8 cellular contexts compared by ENCODE assay signal in genomic region chr16:53504665-53505064, GRCh38. TPM values are rescaled to one million over a fixed set of nuclear protein-coding genes. Genes with fewer than 3 reads are reported as not detected.
DNase-seq lines count a peak whose midpoint lies in the region; ATAC-seq, FAIRE-seq and TF ChIP-seq lines count a peak whose summit lies in the region.

No MANE protein-coding gene starts in this region.

- in situ Hi-C loops in brain microvascular endothelial cell (cut with HindIII; ENCODE audit: low pct_ligation_motif_present, low sequenced_read_pairs), result no loop called here

- ATAC-seq in left cardiac atrium (no peak), GM21825 (IDR thresholded peaks at IDR 0.05; ENCODE audit: unreplicated experiment) (no peak)

- WGBS in mesenchymal stem cell, result 87% methylated on average over 7 of the region's 7 CpGs

- no peaks in the 10 kb centered on the region for H3K9me3 ChIP-seq in cardiac muscle cell (ENCODE audit: low read depth)
- no peaks in the 10 kb centered on the region for H3K9me3 ChIP-seq in mesenchymal stem cell (ENCODE audit: control insufficient read depth, low read length)

- intact Hi-C loops in left cardiac atrium (cut with DNase I), result no loop called here

- no peak overlapping the region for H3K14ac ChIP-seq in mesenchymal stem cell (ENCODE audit: low read length in 2 of 2)

- H3K18ac ChIP-seq in mesenchymal stem cell (ENCODE audit: low read depth in 1 of 2, low read length in 2 of 2), result no peak overlapping the region

- H3K4me2 ChIP-seq in mesenchymal stem cell (ENCODE audit: low read length, poor library complexity, severe bottlenecking), result peak overlapping the region; percentile 66

- peak overlapping the region; percentile 99 for H4K8ac ChIP-seq in mesenchymal stem cell (ENCODE audit: low read length)

- TF ChIP-seq CTCF in cardiac muscle cell (IDR thresholded peaks at IDR 0.05; ENCODE audit: low read depth, low read length) (no peak), brain microvascular endothelial cell (IDR thresholded peaks at IDR 0.05; ENCODE audit: low read depth, low read length, missing control alignments) (no peak), D721Med (IDR thresholded peaks at IDR 0.05; ENCODE audit: insufficient read depth, missing control alignments) (no peak)

- H3K4me3 ChIP-seq in cardiac muscle cell, result no peak overlapping the region
- no peak overlapping the region for H3K4me3 ChIP-seq in brain microvascular endothelial cell (ENCODE audit: low read depth, low read length)
- H3K4me3 ChIP-seq in mesenchymal stem cell (ENCODE audit: insufficient read depth in 1 of 2, low read depth in 1 of 2, low read length in 2 of 2), result peak overlapping the region in 1 of 2 experiments; percentile 78

- H3K27me3 ChIP-seq in cardiac muscle cell (no peaks in the 10 kb centered on the region), brain microvascular endothelial cell (replicated peaks) (no peaks in the 10 kb centered on the region), mesenchymal stem cell (ENCODE audit: control insufficient read depth in 1 of 2, insufficient read depth in 1 of 2, low read length in 2 of 2) (no peaks in the 10 kb centered on the region)

- H3K36me3 ChIP-seq in cardiac muscle cell, result no peaks in the 10 kb centered on the region
- no peaks in the 10 kb centered on the region for H3K36me3 ChIP-seq in brain microvascular endothelial cell (replicated peaks)
- no peaks in the 10 kb centered on the region for H3K36me3 ChIP-seq in mesenchymal stem cell (ENCODE audit: control insufficient read depth in 1 of 2, insufficient read depth in 2 of 2, low read depth in 1 of 2, low read length in 2 of 2)

- H3K79me1 ChIP-seq in mesenchymal stem cell (replicated peaks; ENCODE audit: low read length, poor library complexity, severe bottlenecking), result peaks cover 17% of the 10 kb centered on the region

- no peak overlapping the region for H2BK15ac ChIP-seq in mesenchymal stem cell (ENCODE audit: low read depth, poor library complexity, severe bottlenecking)

- peak overlapping the region; percentile 35 to 59 for H3K4ac ChIP-seq in mesenchymal stem cell (ENCODE audit: low read depth in 1 of 2, low read length in 2 of 2)

- H2BK12ac ChIP-seq in mesenchymal stem cell (ENCODE audit: low read length in 2 of 2), result peak overlapping the region in 1 of 2 experiments; percentile 4

- no peak overlapping the region for H2BK5ac ChIP-seq in mesenchymal stem cell (ENCODE audit: low read depth, low read length, poor library complexity, severe bottlenecking)

- DNase-seq in cardiac muscle cell (ENCODE audit: low read depth in 1 of 2, low spot score in 1 of 2) (peak in 1 of 2 donors; percentile 83), left cardiac atrium (no peak), brain microvascular endothelial cell (peak; percentile 89), mesenchymal stem cell (peak; percentile 32), ureter (ENCODE audit: low spot score) (peak; percentile 42), D721Med (ENCODE audit: insufficient read length, low spot score) (no peak), GOT3 (lab: John Stamatoyannopoulos, UW) (no peak)

- H2BK120ac ChIP-seq in mesenchymal stem cell (ENCODE audit: low read depth, low read length), result no peak overlapping the region

- peak overlapping the region; percentile 95 for H3K27ac ChIP-seq in cardiac muscle cell
- H3K27ac ChIP-seq in brain microvascular endothelial cell, result peak overlapping the region; percentile 82
- H3K27ac ChIP-seq in mesenchymal stem cell (ENCODE audit: low read length, poor library complexity, severe bottlenecking), result peak overlapping the region; percentile 95

- no peak for FAIRE-seq in D721Med (lab: Jason Lieb, UNC)

- H2AFZ ChIP-seq in mesenchymal stem cell (ENCODE audit: low read depth, low read length), result no peak overlapping the region

- H3K23ac ChIP-seq in mesenchymal stem cell (ENCODE audit: low read length in 2 of 2), result no peak overlapping the region

- H4K91ac ChIP-seq in mesenchymal stem cell (ENCODE audit: low read length), result no peak overlapping the region

- H3K4me1 ChIP-seq in cardiac muscle cell (ENCODE audit: low read depth) (peaks cover 47% of the 10 kb centered on the region), mesenchymal stem cell (ENCODE audit: control insufficient read depth, insufficient read depth, low read depth, low read length) (peaks cover 9% of the 10 kb centered on the region)

- peak overlapping the region; percentile 87 for H3K9ac ChIP-seq in mesenchymal stem cell (ENCODE audit: low read length)

- peak overlapping the region; percentile 60 for H2AK5ac ChIP-seq in mesenchymal stem cell (ENCODE audit: low read length, severe bottlenecking)

RNA-seq across cellular contexts. Expression of gene AKTIP, which starts 1.7 kb away (rescaled TPM):
- total RNA-seq in cardiac muscle cell, result 33.9 and 58.0 TPM in 2 replicates
- polyA plus RNA-seq in cardiac muscle cell, result 39.4 and 43.2 TPM in 2 replicates
- total RNA-seq in left cardiac atrium, result 10 to 100 TPM; 60.4 to 76.0 TPM
- 13.0 TPM for polyA plus RNA-seq in mesenchymal stem cell (2013, experiment 1 of 2)
- polyA plus RNA-seq in mesenchymal stem cell (2013, experiment 2 of 2), result 14.0 TPM
- total RNA-seq in ureter, result 59.6 TPM

Comparison
In these comparisons a context has a peak if more than half of its experiments do, and no peak if none do; other contexts are left out.
1. DNase-seq: peak in brain microvascular endothelial cell (single experiment), mesenchymal stem cell (single experiment) and ureter (single experiment); none in left cardiac atrium (single experiment), D721Med (single experiment) and GOT3 (single experiment).
2. Peak in every context shown above with its lines, with median percentiles within 50 percentile points of each other: H3K27ac ChIP-seq.